13 cellular contexts compared by ENCODE assay signal in genomic region chr11:128421577-128421976, GRCh38.
DNase-seq lines count a peak whose midpoint lies in the region; ATAC-seq, FAIRE-seq and TF ChIP-seq lines count a peak whose summit lies in the region.
"Had no signal": no experiment of that assay in that cellular context is flagged by ENCODE, and none has a peak within 500 bp of the region (broad histone marks: within the 10 kb centered on the region; RNA-seq: fewer than 3 reads in every experiment).

No MANE protein-coding gene starts in this region.

- ATAC-seq in HepG2 (no peak), right lobe of liver (no peak), T-cell (replicated peaks in 1 of 4) (no peak), upper lobe of left lung (ENCODE audit: low FRiP score in 2 of 2) (no peak)
- no peak for ATAC-seq in stimulated activated naive B cell treated with anti-CD40 and anti-IgM and Interleukin-4, amounts not matched to agents 10 μg/mL and 1 μg/mL and 100 μg/mL, for 72 hours (replicated peaks)
- ATAC-seq: mucosa of descending colon had no signal

- no peaks in the 10 kb centered on the region for H3K9me3 Mint-ChIP-seq in T-cell
- H3K9me3 Mint-ChIP-seq in stimulated activated naive B cell treated with anti-CD40 and anti-IgM and Interleukin-4, amounts not matched to agents 10 μg/mL and 1 μg/mL and 100 μg/mL, for 72 hours, result peaks cover 0 to 3% of the 10 kb centered on the region in 2 donors
- H3K9me3 Mint-ChIP-seq: T-helper 1 cell treated with Interleukin-12 subunit alpha and Interleukin-12 subunit beta and Interleukin-4 antibody, amounts not matched to agents 30 μg/mL and 1 μg/mL, for 36 hours had no signal

- H3K27ac ChIP-seq in HepG2 (ENCODE audit: extremely low read length, insufficient read depth, low read length) (no peak overlapping the region), right lobe of liver (no peak overlapping the region), upper lobe of left lung (no peak overlapping the region)
- H3K27ac ChIP-seq: dorsolateral prefrontal cortex had no signal

- no peak for TF ChIP-seq CTCF in HepG2 (CRISPR knock-in tag; IDR thresholded peaks at IDR 0.05)
- TF ChIP-seq CTCF in right lobe of liver (IDR thresholded peaks at IDR 0.05), result no peak
- no peak for TF ChIP-seq CTCF in foreskin fibroblast (IDR thresholded peaks at IDR 0.05; ENCODE audit: low read depth, low read length)
- TF ChIP-seq CTCF in upper lobe of left lung (IDR thresholded peaks at IDR 0.05), result no peak

- no TSS peak for BruUV-seq in HepG2 (replicated peaks; lab: Mats Ljungman, UMichigan)

- DNase-seq in HepG2 (ENCODE audit: low spot score) (no peak), right lobe of liver (no peak), T-cell (no peak), foreskin fibroblast (peak; percentile 47 to 72), H4 (ENCODE audit: low spot score) (no peak), upper lobe of left lung (no peak), NCI-H1105 (lab: John Stamatoyannopoulos, UW) (no peak)
- DNase-seq in stimulated activated naive B cell treated with anti-CD40 and anti-IgM and Interleukin-4, amounts not matched to agents 10 μg/mL and 1 μg/mL and 100 μg/mL, for 72 hours, result no peak
- DNase-seq: C1 segment of cervical spinal cord, dorsolateral prefrontal cortex, hypothalamus had no signal

- H3K9ac ChIP-seq in HepG2 (ENCODE audit: insufficient read depth, low read depth, low read length), result no peak overlapping the region

- H3K4me3 Mint-ChIP-seq in T-cell, result no peak overlapping the region
- H3K4me3 Mint-ChIP-seq in stimulated activated naive B cell treated with anti-CD40 and anti-IgM and Interleukin-4, amounts not matched to agents 10 μg/mL and 1 μg/mL and 100 μg/mL, for 72 hours, result no peak overlapping the region

- no peaks in the 10 kb centered on the region for H3K27me3 Mint-ChIP-seq in T-cell
- no peaks in the 10 kb centered on the region for H3K27me3 Mint-ChIP-seq in stimulated activated naive B cell treated with anti-CD40 and anti-IgM and Interleukin-4, amounts not matched to agents 10 μg/mL and 1 μg/mL and 100 μg/mL, for 72 hours

- CTCF ChIA-PET in HepG2 (lab: Yijun Ruan, JAX; ENCODE audit: low intra/inter-chr PET ratio, low total read pairs), result no interaction called here
- CTCF ChIA-PET in T-cell (lab: Charles Lee), result interaction anchor here in 1 of 2 donors (0.5 to 1.5 kb wide), 2 partner anchors 88 to 97 kb away, joined by 3 to 5 read pairs; no protein-coding TSS in a partner anchor

- no peak for TF ChIP-seq RAD21 in HepG2 (CRISPR knock-in tag; IDR thresholded peaks at IDR 0.05)

- no peak for FAIRE-seq in HepG2 (lab: Jason Lieb, UNC)

- H3K4me3 ChIP-seq in HepG2 (replicated peaks in 1 of 3; ENCODE audit: insufficient read depth in 1 of 3, low read depth in 2 of 3, low read length in 3 of 3) (no peak overlapping the region), right lobe of liver (no peak overlapping the region), foreskin fibroblast (ENCODE audit: low read depth in 1 of 2, low read length in 2 of 2) (no peak overlapping the region), upper lobe of left lung (no peak overlapping the region)
- H3K4me3 ChIP-seq: dorsolateral prefrontal cortex, mucosa of descending colon had no signal

- no peak overlapping the region for H2AFZ ChIP-seq in HepG2 (ENCODE audit: low read length)

- H3K79me2 ChIP-seq in HepG2 (ENCODE audit: insufficient read depth, low read length), result no peaks in the 10 kb centered on the region

- in situ Hi-C loops in HepG2 (cut with HindIII; ENCODE audit: extremely low pct_ligation_motif_present, low pct_unique_long_range_greater_than_20kb), result no loop called here

- 0% methylated on average over 1 of the region's 3 CpGs for WGBS in HepG2 (ENCODE audit: low lambda C conversion rate)
- WGBS in right lobe of liver (ENCODE audit: insufficient coverage, low coverage, low lambda C conversion rate, missing lambda C conversion rate), result 69% methylated on average over 2 of the region's 3 CpGs
- 77 to 83% methylated on average over 3 of the region's 3 CpGs for WGBS in upper lobe of left lung, 2 donors

- POLR2A ChIA-PET in HepG2 (lab: Yijun Ruan, JAX) (interaction anchor here (1.3 kb wide), 1 partner anchor 27 kb away, joined by 4 read pairs; no protein-coding TSS in a partner anchor), T-cell (lab: Charles Lee) (interaction anchor here in 1 of 2 donors (0.6 to 1.0 kb wide), 5 partner anchors 97 to 410 kb away, joined by 3 to 4 read pairs (median 3); no protein-coding TSS in a partner anchor)

- H3K4me1 ChIP-seq in HepG2 (ENCODE audit: insufficient read depth, low read length) (peaks cover 20% of the 10 kb centered on the region), right lobe of liver (peaks cover 0 to 9% (median 0%) of the 10 kb centered on the region in 4 donors), upper lobe of left lung (peaks cover 5 to 19% (median 13%) of the 10 kb centered on the region in 4 donors)

- no peaks in the 10 kb centered on the region for H3K36me3 Mint-ChIP-seq in T-cell
- peaks cover 0 to 5% of the 10 kb centered on the region in 2 donors for H3K36me3 Mint-ChIP-seq in stimulated activated naive B cell treated with anti-CD40 and anti-IgM and Interleukin-4, amounts not matched to agents 10 μg/mL and 1 μg/mL and 100 μg/mL, for 72 hours

- no peaks in the 10 kb centered on the region for H4K20me1 ChIP-seq in HepG2 (ENCODE audit: insufficient read depth, low read length)

- H3K9me3 ChIP-seq in HepG2 (ENCODE audit: low read length) (no peaks in the 10 kb centered on the region), right lobe of liver (no peaks in the 10 kb centered on the region), upper lobe of left lung (no peaks in the 10 kb centered on the region)
- H3K9me3 ChIP-seq: mucosa of descending colon had no signal

- no peak overlapping the region for H3K4me2 ChIP-seq in HepG2 (ENCODE audit: low read depth, low read length)

- H3K27me3 ChIP-seq in HepG2 (ENCODE audit: control insufficient read depth in 1 of 2, insufficient read depth in 2 of 2, low read length in 2 of 2) (no peaks in the 10 kb centered on the region), right lobe of liver (no peaks in the 10 kb centered on the region), upper lobe of left lung (no peaks in the 10 kb centered on the region)
- H3K27me3 ChIP-seq: dorsolateral prefrontal cortex had no signal

- peak overlapping the region; percentile 21 to 93 for H3K27ac Mint-ChIP-seq in T-cell
- peak overlapping the region; percentile 4 for H3K27ac Mint-ChIP-seq in stimulated activated naive B cell treated with anti-CD40 and anti-IgM and Interleukin-4, amounts not matched to agents 10 μg/mL and 1 μg/mL and 100 μg/mL, for 72 hours

- TF ChIP-seq POLR2A in HepG2 (IDR thresholded peaks at IDR 0.05; ENCODE audit: insufficient read depth in 1 of 2, low read depth in 2 of 2, low read length in 2 of 2) (no peak), right lobe of liver (IDR thresholded peaks at IDR 0.05) (no peak), upper lobe of left lung (IDR thresholded peaks at IDR 0.05) (no peak)

- TF ChIP-seq EP300 in HepG2 (IDR thresholded peaks at IDR 0.05; ENCODE audit: low read depth in 2 of 2, low read length in 2 of 2), result no peak
- no peak for TF ChIP-seq EP300 in HepG2 (CRISPR knock-in tag; IDR thresholded peaks at IDR 0.05; ENCODE audit: borderline replicate concordance)
- no peak for TF ChIP-seq EP300 in upper lobe of left lung (IDR thresholded peaks at IDR 0.05)

- H3K36me3 ChIP-seq in HepG2 (replicated peaks in 1 of 2; ENCODE audit: control insufficient read depth in 1 of 2, insufficient read depth in 2 of 2, low read length in 2 of 2), result no peaks in the 10 kb centered on the region
- no peaks in the 10 kb centered on the region for H3K36me3 ChIP-seq in right lobe of liver
- H3K36me3 ChIP-seq in upper lobe of left lung, result no peaks in the 10 kb centered on the region

- peaks cover 61 to 66% (median 62%) of the 10 kb centered on the region in 3 donors for H3K4me1 Mint-ChIP-seq in T-cell
- H3K4me1 Mint-ChIP-seq in stimulated activated naive B cell treated with anti-CD40 and anti-IgM and Interleukin-4, amounts not matched to agents 10 μg/mL and 1 μg/mL and 100 μg/mL, for 72 hours, result peaks cover 34 to 59% of the 10 kb centered on the region in 2 donors

- intact Hi-C loops in HepG2 (cut with micrococcal nuclease; ENCODE audit: unreplicated experiment) (no loop called here), right lobe of liver (cut with DNase I) (no loop called here)

TF ChIP-seq in HepG2, 621 proteins besides CTCF, POLR2A, EP300 and RAD21:
- TF ChIP-seq HMG20B (CRISPR knock-in tag; conservative IDR thresholded peaks at IDR 0.05), result no peak
- peak; percentile 32; the same call in 1 of the 2 replicates for TF ChIP-seq ATF7 (IDR thresholded peaks at IDR 0.05)
- no peak for TF ChIP-seq ATF7 (CRISPR knock-in tag; IDR thresholded peaks at IDR 0.05)
- no peak for TF ChIP-seq CCDC6 (CRISPR knock-in tag; IDR thresholded peaks at IDR 0.05)
- no peak for TF ChIP-seq HNRNPL (IDR thresholded peaks at IDR 0.05; ENCODE audit: low read depth, low read length)
- no peak for TF ChIP-seq ZNF563 (CRISPR knock-in tag; IDR thresholded peaks at IDR 0.05)
- TF ChIP-seq ZBTB21 (CRISPR knock-in tag; IDR thresholded peaks at IDR 0.05), result peak; percentile 30; the same call in 1 of the 2 replicates
- no peak for TF ChIP-seq CREB1 (IDR thresholded peaks at IDR 0.05)
- TF ChIP-seq CREB1 (CRISPR knock-in tag; IDR thresholded peaks at IDR 0.05), result no peak
- TF ChIP-seq, protein P1, sequence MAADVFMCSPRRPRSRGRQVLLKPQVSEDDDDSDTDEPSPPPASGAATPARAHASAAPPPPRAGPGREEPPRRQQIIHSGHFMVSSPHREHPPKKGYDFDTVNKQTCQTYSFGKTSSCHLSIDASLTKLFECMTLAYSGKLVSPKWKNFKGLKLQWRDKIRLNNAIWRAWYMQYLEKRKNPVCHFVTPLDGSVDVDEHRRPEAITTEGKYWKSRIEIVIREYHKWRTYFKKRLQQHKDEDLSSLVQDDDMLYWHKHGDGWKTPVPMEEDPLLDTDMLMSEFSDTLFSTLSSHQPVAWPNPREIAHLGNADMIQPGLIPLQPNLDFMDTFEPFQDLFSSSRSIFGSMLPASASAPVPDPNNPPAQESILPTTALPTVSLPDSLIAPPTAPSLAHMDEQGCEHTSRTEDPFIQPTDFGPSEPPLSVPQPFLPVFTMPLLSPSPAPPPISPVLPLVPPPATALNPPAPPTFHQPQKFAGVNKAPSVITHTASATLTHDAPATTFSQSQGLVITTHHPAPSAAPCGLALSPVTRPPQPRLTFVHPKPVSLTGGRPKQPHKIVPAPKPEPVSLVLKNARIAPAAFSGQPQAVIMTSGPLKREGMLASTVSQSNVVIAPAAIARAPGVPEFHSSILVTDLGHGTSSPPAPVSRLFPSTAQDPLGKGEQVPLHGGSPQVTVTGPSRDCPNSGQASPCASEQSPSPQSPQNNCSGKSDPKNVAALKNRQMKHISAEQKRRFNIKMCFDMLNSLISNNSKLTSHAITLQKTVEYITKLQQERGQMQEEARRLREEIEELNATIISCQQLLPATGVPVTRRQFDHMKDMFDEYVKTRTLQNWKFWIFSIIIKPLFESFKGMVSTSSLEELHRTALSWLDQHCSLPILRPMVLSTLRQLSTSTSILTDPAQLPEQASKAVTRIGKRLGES (CRISPR knock-in tag; IDR thresholded peaks at IDR 0.05; ENCODE audit: borderline replicate concordance), result no peak
TF ChIP-seq in HepG2: peak in this region for 2.

Comparison
In these comparisons a context has a peak if more than half of its experiments do, and no peak if none do; other contexts are left out.
1. DNase-seq: peak in foreskin fibroblast (2 of 2); none in HepG2 (single experiment), right lobe of liver (0 of 3), T-cell (0 of 34), stimulated activated naive B cell treated with anti-CD40 and anti-IgM and Interleukin-4, amounts not matched to agents 10 μg/mL and 1 μg/mL and 100 μg/mL, for 72 hours (single experiment), H4 (single experiment), upper lobe of left lung (0 of 2) and NCI-H1105 (single experiment).